14 cellular contexts compared by ENCODE assay signal in the genomic region with DNA sequence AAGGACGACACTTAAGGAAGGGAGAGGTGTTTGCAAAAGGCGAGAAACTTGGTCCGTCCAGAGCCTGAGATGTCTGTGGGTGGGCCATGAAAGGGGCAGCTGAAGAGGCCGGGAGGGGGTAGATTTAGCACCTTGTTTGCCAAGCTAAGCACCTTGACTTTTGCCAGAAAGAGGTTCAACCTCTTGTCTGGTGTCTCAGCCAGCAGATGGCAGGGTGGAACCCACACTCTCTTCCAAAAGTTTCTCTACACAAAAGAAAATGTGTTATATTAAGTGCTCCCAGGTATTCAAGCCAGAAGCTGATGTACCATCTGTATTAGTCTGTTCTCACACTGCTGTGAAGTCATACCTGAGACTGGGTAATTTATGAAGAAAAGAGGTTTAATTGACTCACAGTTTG.
"Had no signal": no experiment of that assay in that cellular context is flagged by ENCODE, and none has a peak within 500 bp of the region (broad histone marks: within the 10 kb centered on the region; RNA-seq: fewer than 3 reads in every experiment).

No MANE protein-coding gene starts in this region.

- H3K36me3 ChIP-seq: brain microvascular endothelial cell, ovary had no signal

- ATAC-seq: activated CD8-positive, alpha-beta T cell treated with anti-CD3 and anti-CD28 coated beads for 36 hours; activated T-cell treated with anti-CD3 and anti-CD28 coated beads, Interleukin-2, amount 50 U/mL, for 72 hours; esophagus mucosa had no signal

- H3K4me3 ChIP-seq: ovary had no signal

- H3K9me3 ChIP-seq: ovary had no signal

- H3K27ac ChIP-seq: brain microvascular endothelial cell, ovary had no signal

- DNase-seq: activated CD4-positive, alpha-beta T cell treated with anti-CD3 and anti-CD28 coated beads for 4 hours; activated CD8-positive, alpha-beta memory T cell treated with anti-CD3 and anti-CD28 coated beads, Interleukin-2, amount 50 U/mL, for 4 hours; activated CD8-positive, alpha-beta T cell treated with anti-CD3 and anti-CD28 coated beads for 36 hours; activated gamma-delta T cell treated with Interleukin-2 at 50 U/mL for 16 hours; activated naive CD8-positive, alpha-beta T cell treated with anti-CD3 and anti-CD28 coated beads for 36 hours; activated T-cell treated with anti-CD3 and anti-CD28 coated beads, Interleukin-2, amount 50 U/mL, for 72 hours; brain microvascular endothelial cell; dermis blood vessel endothelial cell; glutamatergic neuron; nephron progenitor cell; ovary; stimulated activated CD4-positive, alpha-beta T cell treated with anti-CD3 and anti-CD28 coated beads, Interleukin-15, amount 100 ng/mL, for 24 hours; stimulated activated CD4-positive, alpha-beta T cell treated with anti-CD3 and anti-CD28 coated beads, Interleukin-4, amount 100 ng/mL, for 4 hours had no signal

- H3K27me3 ChIP-seq: brain microvascular endothelial cell, ovary had no signal
